Comparison of ENCODE assay signal across 8 cellular contexts in the genomic region with DNA sequence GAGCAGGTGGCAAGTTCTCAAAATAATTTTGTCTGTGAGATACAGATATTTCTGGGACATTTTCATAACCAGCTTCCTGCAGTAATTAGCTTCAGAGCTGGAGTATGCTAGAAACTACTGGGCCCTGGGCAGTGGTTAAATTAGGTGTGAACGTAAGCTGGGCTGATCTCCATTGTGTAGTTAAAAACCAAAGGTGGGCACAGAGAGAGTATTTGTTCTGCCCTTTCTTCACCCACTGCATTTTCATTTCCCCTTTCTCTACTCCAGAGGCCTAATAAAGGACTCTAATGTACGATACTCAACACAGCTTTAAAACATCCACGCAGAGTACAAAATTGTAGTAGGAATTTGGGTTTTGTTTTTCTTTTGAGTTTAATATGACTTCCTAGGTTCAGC.
DNase-seq lines count a peak whose midpoint lies in the region; ATAC-seq and TF ChIP-seq lines count a peak whose summit lies in the region.

No MANE protein-coding gene starts in this region.

- peaks cover 0 to 2% of the 10 kb centered on the region in 2 donors for H3K9me3 ChIP-seq in neuronal stem cell (replicated peaks in 1 of 2; ENCODE audit: control insufficient read depth in 2 of 2, insufficient read depth in 1 of 2, low read depth in 1 of 2, low read length in 2 of 2)

- no peaks in the 10 kb centered on the region for H3K79me1 ChIP-seq in neuronal stem cell (ENCODE audit: low read depth, low read length)

- peaks cover 8 to 12% of the 10 kb centered on the region in 2 donors for H3K4me1 ChIP-seq in neuronal stem cell (ENCODE audit: control insufficient read depth in 2 of 2, insufficient read depth in 1 of 2, low read depth in 1 of 2, low read length in 2 of 2)

- peaks cover 17% of the 10 kb centered on the region for H3K4me1 Mint-ChIP-seq in activated B cell treated with CpG ODN at 0.5 μM for 24 hours

- no peak overlapping the region for H4K91ac ChIP-seq in neuronal stem cell (ENCODE audit: low read depth, low read length, poor library complexity)

- peak overlapping the region; percentile 50 for H3K27ac ChIP-seq in neuronal stem cell (replicated peaks; ENCODE audit: low read length)

- no peak overlapping the region for H4K8ac ChIP-seq in neuronal stem cell (ENCODE audit: low read depth, low read length)

- H3K4me3 Mint-ChIP-seq in activated B cell treated with CpG ODN at 0.5 μM for 24 hours = no peak overlapping the region

- intact Hi-C loops in activated B cell treated with CpG ODN at 0.5 μM for 24 hours (cut with micrococcal nuclease) = loop anchor here (2.0 kb wide), 1 partner anchor 84 kb away; no protein-coding TSS in a partner anchor

- no peaks in the 10 kb centered on the region for H3K9me3 Mint-ChIP-seq in activated B cell treated with CpG ODN at 0.5 μM for 24 hours

- H2BK5ac ChIP-seq in neuronal stem cell (ENCODE audit: low read length) = no peak overlapping the region

- no peak overlapping the region for H3K4ac ChIP-seq in neuronal stem cell (ENCODE audit: low read length)

- no peaks in the 10 kb centered on the region for H3K27me3 Mint-ChIP-seq in activated B cell treated with CpG ODN at 0.5 μM for 24 hours

- no peak overlapping the region for H3K14ac ChIP-seq in neuronal stem cell (ENCODE audit: low read length)

- H3K18ac ChIP-seq in neuronal stem cell (ENCODE audit: low read length) = no peak overlapping the region

- H2AK5ac ChIP-seq in neuronal stem cell (ENCODE audit: low read depth, low read length) = no peak overlapping the region

- H3K23ac ChIP-seq in neuronal stem cell (ENCODE audit: low read depth, low read length, poor library complexity) = no peak overlapping the region

- H3K36me3 Mint-ChIP-seq in activated B cell treated with CpG ODN at 0.5 μM for 24 hours (ENCODE audit: low read depth) = no peaks in the 10 kb centered on the region

- H3K27me3 ChIP-seq in neuronal stem cell (ENCODE audit: control insufficient read depth in 3 of 3, insufficient read depth in 3 of 3, low read depth in 1 of 3, low read length in 3 of 3) = no peaks in the 10 kb centered on the region

- WGBS in neuronal stem cell (ENCODE audit: extremely low coverage in 2 of 2, insufficient read length in 2 of 2, insufficient replicate concordance in 1 of 2), 2 donors = no CpG with 5 or more reads among the region's 3 CpGs

- POLR2A ChIA-PET in activated B cell treated with CpG ODN at 0.5 μM for 24 hours (lab: Charles Lee) = interaction anchor here (0.9 kb wide), 1 partner anchor 8 kb away, joined by 4 read pairs; no protein-coding TSS in a partner anchor

- H2BK12ac ChIP-seq in neuronal stem cell (ENCODE audit: low read length) = no peak overlapping the region

- ATAC-seq in GM18873 (IDR thresholded peaks at IDR 0.05; ENCODE audit: low FRiP score, unreplicated experiment) (peak; percentile 93), HG02884 (IDR thresholded peaks at IDR 0.05; ENCODE audit: unreplicated experiment) (peak; percentile 83), activated B cell treated with CpG ODN at 0.5 μM for 24 hours (ENCODE audit: low read depth) (peak; percentile 83)

- peak overlapping the region; percentile 24 for H3K27ac Mint-ChIP-seq in activated B cell treated with CpG ODN at 0.5 μM for 24 hours

- CTCF ChIA-PET in activated B cell treated with CpG ODN at 0.5 μM for 24 hours (lab: Charles Lee) = interaction anchor here (0.6 to 2.7 kb wide), 3 partner anchors 12 to 334 kb away, joined by 4 to 9 read pairs (median 4); no protein-coding TSS in a partner anchor

- H2AFZ ChIP-seq in neuronal stem cell (ENCODE audit: low read length) = peak overlapping the region; percentile 74

- H3K4me3 ChIP-seq in neuronal stem cell (ENCODE audit: low read length in 2 of 2) = no peak overlapping the region

- no peak overlapping the region for H2BK120ac ChIP-seq in neuronal stem cell (ENCODE audit: low read depth, low read length)

- no peak overlapping the region for H3K9ac ChIP-seq in neuronal stem cell (ENCODE audit: low read depth, low read length, poor library complexity)

- no peak overlapping the region for H2BK15ac ChIP-seq in neuronal stem cell (ENCODE audit: low read length)

- DNase-seq in activated B cell treated with CpG ODN at 0.5 μM for 24 hours (no peak), neuronal stem cell (ENCODE audit: low spot score) (no peak), SK-N-DZ (ENCODE audit: low spot score) (no peak), NCI-H2196 (lab: John Stamatoyannopoulos, UW; ENCODE audit: unreplicated experiment) (no peak), NCI-H128 (lab: John Stamatoyannopoulos, UW; ENCODE audit: unreplicated experiment) (no peak), DMS 273 (lab: John Stamatoyannopoulos, UW; ENCODE audit: unreplicated experiment) (no peak)

- TF ChIP-seq CTCF in activated B cell treated with CpG ODN at 0.5 μM for 24 hours (IDR thresholded peaks at IDR 0.05) = no peak

- H3K36me3 ChIP-seq in neuronal stem cell (replicated peaks in 1 of 2; ENCODE audit: control insufficient read depth in 2 of 2, insufficient read depth in 2 of 2, low read length in 2 of 2) = no peaks in the 10 kb centered on the region

- H3K4me2 ChIP-seq in neuronal stem cell (ENCODE audit: insufficient read depth, low read length, poor library complexity, severe bottlenecking) = no peak overlapping the region
